In the genomic region with DNA sequence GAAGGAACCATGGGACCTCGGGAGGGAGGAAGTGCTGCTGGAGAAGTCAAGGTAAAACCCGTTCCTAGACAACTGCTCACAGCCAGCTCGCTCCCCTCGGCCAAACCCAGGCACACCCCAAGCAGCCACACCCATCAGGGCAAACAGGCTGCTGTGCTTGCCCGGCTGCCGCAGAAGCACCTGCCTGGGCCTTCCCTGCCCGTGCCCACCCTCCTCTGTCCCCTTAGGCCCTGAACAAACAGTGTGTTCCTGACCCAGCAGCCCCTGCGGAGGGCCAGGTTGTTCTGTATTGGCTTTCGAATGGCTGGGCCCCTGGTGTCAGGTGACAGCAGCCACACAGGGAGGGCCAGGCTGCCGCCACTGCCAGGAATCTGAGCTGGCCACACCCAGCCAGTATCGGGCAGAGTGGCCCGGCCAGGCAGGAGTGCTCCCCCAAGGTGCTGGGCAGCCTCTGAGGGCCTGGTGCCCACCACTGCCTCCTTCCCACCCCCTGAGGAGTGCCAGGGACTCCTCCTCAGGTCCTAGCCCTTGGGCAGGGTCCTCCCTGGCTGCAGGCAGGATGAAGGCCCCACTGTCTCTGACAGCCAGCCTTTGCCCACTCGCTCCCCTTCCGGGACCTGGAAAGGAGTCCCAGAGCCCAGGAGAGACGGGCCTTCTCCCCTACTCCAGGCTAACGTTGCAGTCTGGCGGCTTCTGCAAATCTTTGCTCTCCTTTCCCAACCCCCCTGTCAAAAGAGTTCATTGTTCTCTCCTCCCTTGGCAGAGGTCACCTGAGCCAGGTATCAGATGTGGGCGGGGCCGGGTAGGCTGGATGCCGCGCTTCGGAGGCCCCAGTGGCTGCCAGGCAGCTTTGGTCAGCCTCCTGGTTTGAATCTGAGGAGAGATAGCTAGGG, we compare ENCODE assay signal across 9 cellular contexts. TPM values are rescaled to one million over a fixed set of nuclear protein-coding genes. Genes with fewer than 3 reads are reported as not detected.
DNase-seq lines count a peak whose midpoint lies in the region; ATAC-seq, FAIRE-seq and TF ChIP-seq lines count a peak whose summit lies in the region.
"Had no signal": no experiment of that assay in that cellular context is flagged by ENCODE, and none has a peak within 500 bp of the region (broad histone marks: within the 10 kb centered on the region; RNA-seq: fewer than 3 reads in every experiment).

No MANE protein-coding gene starts in this region.

- H3K27ac Mint-ChIP-seq in CD8-positive, alpha-beta memory T cell, result peak overlapping the region in 1 of 8 donors; percentile 46

- no peaks in the 10 kb centered on the region for H3K79me2 ChIP-seq in keratinocyte (ENCODE audit: control insufficient read depth, insufficient read depth, low read length)

- CTCF ChIA-PET in CD8-positive, alpha-beta memory T cell (lab: Charles Lee), result no interaction called here

- H3K9me3 ChIP-seq in RWPE2 (ENCODE audit: severe bottlenecking) (no peaks in the 10 kb centered on the region), keratinocyte (ENCODE audit: control insufficient read depth, low read depth, low read length) (no peaks in the 10 kb centered on the region), upper lobe of right lung (no peaks in the 10 kb centered on the region)
- no peaks in the 10 kb centered on the region for H3K9me3 ChIP-seq in CD8-positive, alpha-beta memory T cell (ENCODE audit: low read length)

- no peaks in the 10 kb centered on the region for H3K27me3 Mint-ChIP-seq in CD8-positive, alpha-beta memory T cell

- peaks cover 15% of the 10 kb centered on the region for H3K4me1 ChIP-seq in RWPE2 (ENCODE audit: insufficient read depth, poor library complexity, severe bottlenecking)
- peaks cover 16% of the 10 kb centered on the region for H3K4me1 ChIP-seq in keratinocyte (ENCODE audit: control insufficient read depth, extremely low read depth, insufficient read depth, low read length)
- no peaks in the 10 kb centered on the region for H3K4me1 ChIP-seq in upper lobe of right lung
- no peaks in the 10 kb centered on the region for H3K4me1 ChIP-seq in CD8-positive, alpha-beta memory T cell (ENCODE audit: insufficient read depth, low read length)

- POLR2A ChIA-PET in CD8-positive, alpha-beta memory T cell (lab: Charles Lee), result no interaction called here

- H3K4me2 ChIP-seq in keratinocyte (ENCODE audit: control insufficient read depth, extremely low read depth, insufficient read depth, low read depth, low read length), result peak overlapping the region; percentile 62

- H3K27ac ChIP-seq in RWPE2 (ENCODE audit: poor library complexity, severe bottlenecking), result peak overlapping the region; percentile 64
- peak overlapping the region; percentile 26 for H3K27ac ChIP-seq in keratinocyte (ENCODE audit: control insufficient read depth, insufficient read depth, low read length)
- peak overlapping the region; percentile 93 for H3K27ac ChIP-seq in upper lobe of right lung
- H3K27ac ChIP-seq in CD8-positive, alpha-beta memory T cell (ENCODE audit: low read depth, low read length), result no peak overlapping the region

- H3K4me3 ChIP-seq in RWPE2 (ENCODE audit: severe bottlenecking) (no peak overlapping the region), keratinocyte (ENCODE audit: control insufficient read depth in 2 of 3, extremely low read depth in 1 of 3, insufficient read depth in 2 of 3, low read depth in 1 of 3, low read length in 3 of 3) (no peak overlapping the region), upper lobe of right lung (peak overlapping the region; percentile 14)
- H3K4me3 ChIP-seq in CD8-positive, alpha-beta memory T cell (ENCODE audit: low read length), result no peak overlapping the region

- dilution Hi-C loops in keratinocyte (cut with MboI; ENCODE audit: extremely low pct_ligation_motif_present, low sequenced_read_pairs), result no loop called here

- FAIRE-seq in keratinocyte (lab: Jason Lieb, UNC), result no peak
- FAIRE-seq: A204.1 had no signal

- H3K27me3 ChIP-seq in RWPE2 (ENCODE audit: insufficient read depth, poor library complexity, severe bottlenecking) (no peaks in the 10 kb centered on the region), keratinocyte (ENCODE audit: control insufficient read depth, extremely low read depth, insufficient read depth, low read length) (no peaks in the 10 kb centered on the region), upper lobe of right lung (no peaks in the 10 kb centered on the region)
- H3K27me3 ChIP-seq in CD8-positive, alpha-beta memory T cell (ENCODE audit: insufficient read depth, low read length, poor library complexity, severe bottlenecking), result no peaks in the 10 kb centered on the region

- no peak overlapping the region for H3K4me3 Mint-ChIP-seq in CD8-positive, alpha-beta memory T cell

- no peaks in the 10 kb centered on the region for H3K9me1 ChIP-seq in keratinocyte (ENCODE audit: control insufficient read depth, extremely low read depth, insufficient read depth, low read length)

- no peaks in the 10 kb centered on the region for H3K4me1 Mint-ChIP-seq in CD8-positive, alpha-beta memory T cell

- H3K9ac ChIP-seq in keratinocyte (ENCODE audit: control insufficient read depth, extremely low read depth, insufficient read depth, low read length), result peak overlapping the region; percentile 22

- peaks cover 0 to 30% (median 5%) of the 10 kb centered on the region in 3 donors for H3K36me3 Mint-ChIP-seq in CD8-positive, alpha-beta memory T cell

- intact Hi-C loops in upper lobe of right lung (cut with DNase I), result no loop called here

- H3K36me3 ChIP-seq in RWPE2 (ENCODE audit: low read depth) (no peaks in the 10 kb centered on the region), keratinocyte (ENCODE audit: control insufficient read depth in 2 of 2, extremely low read depth in 1 of 2, insufficient read depth in 2 of 2, low read length in 2 of 2) (peaks cover 0 to 2% of the 10 kb centered on the region in 2 experiments), upper lobe of right lung (no peaks in the 10 kb centered on the region)
- H3K36me3 ChIP-seq in CD8-positive, alpha-beta memory T cell (ENCODE audit: insufficient read depth, low read length), result no peaks in the 10 kb centered on the region

- H2AFZ ChIP-seq in keratinocyte (ENCODE audit: control insufficient read depth, low read length), result peak overlapping the region; percentile 70

- no peaks in the 10 kb centered on the region for H3K9me3 Mint-ChIP-seq in CD8-positive, alpha-beta memory T cell

- no peaks in the 10 kb centered on the region for H4K20me1 ChIP-seq in keratinocyte (ENCODE audit: control insufficient read depth, extremely low read depth, insufficient read depth, low read length)

- ATAC-seq in RWPE2 (ENCODE audit: low read depth) (peak; percentile 86), upper lobe of right lung (peak; percentile 94), HG03095 (IDR thresholded peaks at IDR 0.05; ENCODE audit: unreplicated experiment) (no peak)

- no peak for TF ChIP-seq CTCF in RWPE2 (IDR thresholded peaks at IDR 0.05; ENCODE audit: poor library complexity, severe bottlenecking)
- TF ChIP-seq CTCF in keratinocyte (optimal IDR thresholded peaks at IDR 0.05 in 1 of 3, IDR thresholded peaks at IDR 0.05 in 1 of 3, conservative IDR thresholded peaks at IDR 0.05 in 1 of 3; ENCODE audit: extremely low read depth in 1 of 3, insufficient read depth in 2 of 3, low read length in 3 of 3), result no peak
- TF ChIP-seq CTCF in upper lobe of right lung (IDR thresholded peaks at IDR 0.05), result no peak

- DNase-seq in NCI-H1417 (lab: John Stamatoyannopoulos, UW), result peak; percentile 77 to 87 (median 83)
- no peak for DNase-seq in NCI-H1417 treated with DMSO at 0.1 percent for 48 hours (lab: John Stamatoyannopoulos, UW)
- peak; percentile 75 for DNase-seq in RWPE2 (ENCODE audit: low spot score)
- no peak for DNase-seq in keratinocyte (ENCODE audit: low read depth, low spot score)
- peak; percentile 94 for DNase-seq in upper lobe of right lung
- DNase-seq in CD8-positive, alpha-beta memory T cell, result no peak
- DNase-seq in cerebellar cortex (ENCODE audit: low spot score), result no peak

RNA-seq across cellular contexts. Expression of gene LLGL2, which starts 24.0 kb away (rescaled TPM):
- 13.8 to 28.2 TPM (median 14.9 TPM) in 3 replicates for polyA plus RNA-seq in keratinocyte
- polyA plus RNA-seq in keratinocyte (2011; ENCODE audit: low read depth), result 43.5 TPM
- 10.1 and 19.5 TPM in 2 replicates for polyA plus RNA-seq in keratinocyte (2011; cell fraction: cytosol; rRNA removed)
- polyA plus RNA-seq in keratinocyte (2011; cell fraction: nucleus; rRNA removed), result 37.9 and 41.0 TPM in 2 replicates
- polyA plus RNA-seq in keratinocyte (2012; ENCODE audit: low replicate concordance), result 20.6 and 59.9 TPM in 2 replicates
- polyA minus RNA-seq in keratinocyte, result 16.4 to 19.0 TPM (median 16.5 TPM) in 3 replicates
- polyA minus RNA-seq in keratinocyte (2011; cell fraction: cytosol; rRNA and poly(A)+ RNA removed), result 36.6 TPM
- polyA minus RNA-seq in keratinocyte (2011; cell fraction: nucleus; rRNA and poly(A)+ RNA removed), result 23.8 and 27.2 TPM in 2 replicates
- total RNA-seq in upper lobe of right lung, result 133 TPM
- 10 to 100 TPM; 17.1 to 17.8 TPM for total RNA-seq in CD8-positive, alpha-beta memory T cell
- polyA plus RNA-seq in CD8-positive, alpha-beta memory T cell, result 39.5 TPM

RNA-seq across cellular contexts. Expression of gene TSEN54, which starts 33.2 kb away (rescaled TPM):
- polyA plus RNA-seq in keratinocyte, result 18.4 to 29.7 TPM (median 24.1 TPM) in 3 replicates
- 10.7 TPM for polyA plus RNA-seq in keratinocyte (2011; ENCODE audit: low read depth)
- 11.6 and 14.6 TPM in 2 replicates for polyA plus RNA-seq in keratinocyte (2011; cell fraction: cytosol; rRNA removed)
- polyA plus RNA-seq in keratinocyte (2011; cell fraction: nucleus; rRNA removed), result 40.1 and 42.8 TPM in 2 replicates
- polyA plus RNA-seq in keratinocyte (2012; ENCODE audit: low replicate concordance), result 17.1 and 33.5 TPM in 2 replicates
- polyA minus RNA-seq in keratinocyte, result 20.7 to 30.3 TPM (median 30.3 TPM) in 3 replicates
- polyA minus RNA-seq in keratinocyte (2011; cell fraction: cytosol; rRNA and poly(A)+ RNA removed), result 24.0 TPM
- 7.8 and 9.7 TPM in 2 replicates for polyA minus RNA-seq in keratinocyte (2011; cell fraction: nucleus; rRNA and poly(A)+ RNA removed)
- 21.6 TPM for total RNA-seq in upper lobe of right lung
- 10 to 100 TPM; 49.7 to 56.9 TPM for total RNA-seq in CD8-positive, alpha-beta memory T cell
- 152 TPM for polyA plus RNA-seq in CD8-positive, alpha-beta memory T cell

RNA-seq across cellular contexts. Expression of gene CASKIN2, which starts 34.2 kb away (rescaled TPM):
- polyA plus RNA-seq in keratinocyte, result 3.7 to 6.1 TPM (median 6.0 TPM) in 3 replicates
- polyA plus RNA-seq in keratinocyte (2011; ENCODE audit: low read depth), result 2.5 TPM
- 3.3 and 6.2 TPM in 2 replicates for polyA plus RNA-seq in keratinocyte (2011; cell fraction: cytosol; rRNA removed)
- 13.5 and 15.8 TPM in 2 replicates for polyA plus RNA-seq in keratinocyte (2011; cell fraction: nucleus; rRNA removed)
- polyA plus RNA-seq in keratinocyte (2012; ENCODE audit: low replicate concordance), result 4.7 and 8.2 TPM in 2 replicates
- 6.5 to 17.7 TPM (median 7.3 TPM) in 3 replicates for polyA minus RNA-seq in keratinocyte
- polyA minus RNA-seq in keratinocyte (2011; cell fraction: cytosol; rRNA and poly(A)+ RNA removed), result 13.4 TPM
- polyA minus RNA-seq in keratinocyte (2011; cell fraction: nucleus; rRNA and poly(A)+ RNA removed), result 12.1 TPM in 2 replicates
- 101 TPM for total RNA-seq in upper lobe of right lung
- total RNA-seq in CD8-positive, alpha-beta memory T cell, result 10 to 100 TPM in 1 of 2 experiments, 1 to 10 TPM in 1; 6.9 to 11.1 TPM
- polyA plus RNA-seq in CD8-positive, alpha-beta memory T cell, result 0.15 TPM

RNA-seq across cellular contexts. Expression of gene MYO15B, which starts 38.1 kb away (rescaled TPM):
- polyA plus RNA-seq in keratinocyte, result 0.01 to 0.35 TPM (median 0.14 TPM) in 3 replicates
- polyA plus RNA-seq in keratinocyte (2011; ENCODE audit: low read depth), result 1.6 TPM
- polyA plus RNA-seq in keratinocyte (2011; cell fraction: cytosol; rRNA removed), result not detected in 2 replicates
- polyA plus RNA-seq in keratinocyte (2011; cell fraction: nucleus; rRNA removed), result 0.57 and 1.9 TPM in 2 replicates
- 0.44 and 1.9 TPM in 2 replicates for polyA plus RNA-seq in keratinocyte (2012; ENCODE audit: low replicate concordance)
- polyA minus RNA-seq in keratinocyte, result 0.06 TPM in 1 of 3 replicates, not detected in the others
- not detected for polyA minus RNA-seq in keratinocyte (2011; cell fraction: cytosol; rRNA and poly(A)+ RNA removed)
- 1.4 TPM in 1 of 2 replicates, not detected in the other for polyA minus RNA-seq in keratinocyte (2011; cell fraction: nucleus; rRNA and poly(A)+ RNA removed)
- total RNA-seq in upper lobe of right lung, result 193 TPM
- total RNA-seq in CD8-positive, alpha-beta memory T cell, result 10 to 100 TPM; 26.1 to 33.3 TPM
- 1.6 TPM for polyA plus RNA-seq in CD8-positive, alpha-beta memory T cell

Comparison
In these comparisons a context has a peak if more than half of its experiments do, and no peak if none do; other contexts are left out.
1. DNase-seq: peak in NCI-H1417 (3 of 3), RWPE2 (single experiment) and upper lobe of right lung (single experiment); none in NCI-H1417 treated with DMSO at 0.1 percent for 48 hours (single experiment), keratinocyte (single experiment), CD8-positive, alpha-beta memory T cell (0 of 5) and cerebellar cortex (single experiment).